ENCODE assay signal across 5 cellular contexts in genomic region chr15:70635895-70636294, GRCh38.
"Had no signal": no experiment of that assay in that cellular context is flagged by ENCODE, and none has a peak within 500 bp of the region (broad histone marks: within the 10 kb centered on the region; RNA-seq: fewer than 3 reads in every experiment).

No MANE protein-coding gene starts in this region.

- H3K9me3 Mint-ChIP-seq: IgD-negative memory B cell had no signal

- H3K4me3 ChIP-seq: K562 had no signal

- H3K4me2 ChIP-seq: KMS-11 had no signal

- H3K4me3 Mint-ChIP-seq: IgD-negative memory B cell had no signal

- H3K27ac Mint-ChIP-seq: IgD-negative memory B cell had no signal

- DNase-seq: IMR-90, KG1 had no signal

- H3K36me3 Mint-ChIP-seq: IgD-negative memory B cell had no signal

- H3K9ac ChIP-seq: KMS-11 had no signal

- H3K27ac ChIP-seq: KMS-11 had no signal
